Comparison of ENCODE assay signal across 28 cellular contexts in the genomic region with DNA sequence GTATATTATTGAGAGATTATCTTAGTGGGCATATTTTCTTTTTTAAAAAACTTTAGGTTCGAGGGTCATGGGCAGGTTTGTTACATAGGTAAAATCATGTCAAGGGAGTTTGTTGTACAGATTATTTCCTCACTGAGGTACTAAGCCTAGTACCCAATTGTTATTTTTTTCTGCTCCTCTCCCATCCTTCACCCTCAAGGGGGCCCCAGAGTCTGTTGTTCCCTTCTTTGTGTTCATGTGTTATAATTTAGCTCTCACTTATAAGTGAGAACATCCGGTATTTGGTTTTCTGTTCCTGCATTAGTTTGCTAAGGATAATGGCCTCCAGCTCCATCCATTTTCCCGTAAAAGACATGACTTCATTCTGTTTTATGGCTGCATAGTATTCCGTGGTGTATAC.
"Had no signal": no experiment of that assay in that cellular context is flagged by ENCODE, and none has a peak within 500 bp of the region (broad histone marks: within the 10 kb centered on the region; RNA-seq: fewer than 3 reads in every experiment).

No MANE protein-coding gene starts in this region.

- H3K9me3 ChIP-seq: adrenal gland, breast epithelium, colonic mucosa, Peyer's patch had no signal

- DNase-seq: activated CD4-positive, alpha-beta memory T cell treated with anti-CD3 and anti-CD28 coated beads, Interleukin-2, amount 10 ng/mL, durations not matched to agents 7 days and 5 days; activated CD4-positive, alpha-beta T cell treated with anti-CD3 and anti-CD28 coated beads for 36 hours; activated CD4-positive, alpha-beta T cell treated with anti-CD3 and anti-CD28 coated beads, Interleukin-2, amount 50 U/mL, for 1 hour; activated CD8-positive, alpha-beta memory T cell treated with anti-CD3 and anti-CD28 coated beads, Interleukin-2, amount 50 U/mL, for 4 hours; activated gamma-delta T cell treated with Interleukin-2 at 50 U/mL for 16 hours; activated naive CD4-positive, alpha-beta T cell treated with anti-CD3 and anti-CD28 coated beads, Interleukin-2, amount 50 U/mL, for 16 hours; activated naive CD8-positive, alpha-beta T cell treated with anti-CD3 and anti-CD28 coated beads, Interleukin-2, amount 10 ng/mL, durations not matched to agents 7 days and 5 days; activated T-cell treated with anti-CD3 and anti-CD28 coated beads, Interleukin-2, amount 50 U/mL, for 72 hours; adrenal gland; aorta; caudate nucleus; colonic mucosa; NCI-H1048; NCI-H146; NCI-H187 treated with DMSO at 0.1 percent for 48 hours; NCI-H2081 treated with DMSO at 0.1 percent for 48 hours; NCI-H446; NCI-H524; NCI-H748 treated with DMSO at 0.1 percent for 48 hours; Peyer's patch; SHP77; T-cell; T1000 had no signal

- H3K36me3 Mint-ChIP-seq: activated naive CD8-positive, alpha-beta T cell treated with anti-CD3 and anti-CD28 coated beads, Interleukin-2, amount 10 ng/mL, durations not matched to agents 7 days and 5 days; T-cell had no signal

- H3K36me3 ChIP-seq: adrenal gland, breast epithelium, colonic mucosa, Peyer's patch had no signal

- H3K27ac Mint-ChIP-seq: activated CD4-positive, alpha-beta memory T cell treated with anti-CD3 and anti-CD28 coated beads, Interleukin-2, amount 10 ng/mL, durations not matched to agents 7 days and 5 days; activated CD4-positive, alpha-beta T cell treated with anti-CD3 and anti-CD28 coated beads for 36 hours; activated naive CD8-positive, alpha-beta T cell treated with anti-CD3 and anti-CD28 coated beads, Interleukin-2, amount 10 ng/mL, durations not matched to agents 7 days and 5 days; activated T-cell treated with anti-CD3 and anti-CD28 coated beads, Interleukin-2, amount 50 U/mL, for 72 hours; activated T-helper 2 cell treated with anti-CD3 and anti-CD28 coated beads, Interferon-gamma antibody, Interleukin-2, Interleukin-4, amounts not matched to agents 10 μg/mL and 5 μg/mL and 100 μg/mL, durations not matched to agents 14 hours and 24 hours and 36 hours; T-cell had no signal

- H3K9me3 Mint-ChIP-seq: activated CD4-positive, alpha-beta memory T cell treated with anti-CD3 and anti-CD28 coated beads, Interleukin-2, amount 10 ng/mL, durations not matched to agents 7 days and 5 days; activated naive CD8-positive, alpha-beta T cell treated with anti-CD3 and anti-CD28 coated beads, Interleukin-2, amount 10 ng/mL, durations not matched to agents 7 days and 5 days; activated T-cell treated with anti-CD3 and anti-CD28 coated beads, Interleukin-2, amount 50 U/mL, for 72 hours; activated T-helper 2 cell treated with anti-CD3 and anti-CD28 coated beads, Interferon-gamma antibody, Interleukin-2, Interleukin-4, amounts not matched to agents 10 μg/mL and 5 μg/mL and 100 μg/mL, durations not matched to agents 14 hours and 24 hours and 36 hours; T-cell had no signal

- H3K27me3 Mint-ChIP-seq: activated CD4-positive, alpha-beta memory T cell treated with anti-CD3 and anti-CD28 coated beads, Interleukin-2, amount 10 ng/mL, durations not matched to agents 7 days and 5 days; activated naive CD8-positive, alpha-beta T cell treated with anti-CD3 and anti-CD28 coated beads, Interleukin-2, amount 10 ng/mL, durations not matched to agents 7 days and 5 days; T-cell had no signal

- H3K4me1 Mint-ChIP-seq: activated CD4-positive, alpha-beta memory T cell treated with anti-CD3 and anti-CD28 coated beads, Interleukin-2, amount 10 ng/mL, durations not matched to agents 7 days and 5 days; activated CD4-positive, alpha-beta T cell treated with anti-CD3 and anti-CD28 coated beads for 36 hours; activated naive CD8-positive, alpha-beta T cell treated with anti-CD3 and anti-CD28 coated beads, Interleukin-2, amount 10 ng/mL, durations not matched to agents 7 days and 5 days; T-cell had no signal

- H3K4me1 ChIP-seq: adrenal gland, breast epithelium, colonic mucosa, Peyer's patch had no signal

- H3K4me3 ChIP-seq: adrenal gland, breast epithelium, colonic mucosa, Peyer's patch had no signal

- FAIRE-seq: TTC549 had no signal

- H3K27me3 ChIP-seq: adrenal gland, breast epithelium, colonic mucosa, Peyer's patch had no signal

- ATAC-seq: activated CD4-positive, alpha-beta T cell treated with anti-CD3 and anti-CD28 coated beads for 36 hours; activated T-cell treated with anti-CD3 and anti-CD28 coated beads, Interleukin-2, amount 50 U/mL, for 72 hours; T-cell had no signal

- H3K27ac ChIP-seq: adrenal gland, breast epithelium, colonic mucosa, Peyer's patch, RWPE1, VCaP had no signal

- H3K4me3 Mint-ChIP-seq: activated CD4-positive, alpha-beta memory T cell treated with anti-CD3 and anti-CD28 coated beads, Interleukin-2, amount 10 ng/mL, durations not matched to agents 7 days and 5 days; activated CD4-positive, alpha-beta T cell treated with anti-CD3 and anti-CD28 coated beads for 36 hours; activated naive CD8-positive, alpha-beta T cell treated with anti-CD3 and anti-CD28 coated beads, Interleukin-2, amount 10 ng/mL, durations not matched to agents 7 days and 5 days; activated T-cell treated with anti-CD3 and anti-CD28 coated beads, Interleukin-2, amount 50 U/mL, for 72 hours; T-cell had no signal
